8 cellular contexts compared by ENCODE assay signal in the genomic region with DNA sequence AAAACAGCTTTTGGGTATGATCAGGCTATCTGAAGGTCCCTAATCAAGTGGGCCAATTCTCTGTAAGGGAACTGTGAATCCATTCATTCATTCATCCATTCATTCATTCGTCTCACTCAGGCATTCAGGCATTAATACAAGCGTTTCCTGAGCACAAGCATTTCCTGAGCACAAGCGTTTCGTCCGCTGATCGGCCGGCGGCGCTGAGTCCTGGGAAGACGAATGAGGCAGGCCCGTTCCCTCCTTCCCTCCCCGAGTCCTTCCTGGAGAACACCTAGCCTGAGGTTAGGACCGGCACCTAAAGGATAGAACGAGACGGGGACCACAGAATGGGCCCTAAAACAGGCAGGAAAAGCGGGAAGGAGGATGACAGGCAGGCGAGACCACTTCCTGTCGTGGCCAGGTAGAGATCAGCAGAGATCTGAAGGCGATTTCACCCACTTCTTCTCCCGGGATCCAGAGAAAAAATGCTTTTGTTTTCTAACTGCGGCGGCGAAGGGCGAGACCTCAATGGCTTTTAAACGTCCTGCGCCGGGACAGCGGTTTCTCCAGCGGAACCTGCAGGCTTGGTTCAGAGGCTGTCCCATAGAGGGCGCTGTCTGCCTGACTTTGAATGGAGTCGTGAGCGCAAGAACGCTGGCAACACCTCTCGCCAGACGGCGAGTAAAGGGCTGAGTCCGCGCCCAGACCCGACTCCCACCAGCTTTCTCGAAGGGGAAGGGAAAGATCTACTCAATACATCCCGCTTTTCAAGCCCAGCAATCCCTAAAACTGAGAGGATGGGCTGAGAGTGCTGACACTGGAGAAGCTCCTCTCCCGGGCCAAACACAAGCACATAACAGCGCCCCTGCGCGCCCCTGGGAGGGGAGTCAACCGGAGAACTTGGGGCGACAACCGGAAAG. TPM values are rescaled to one million over a fixed set of nuclear protein-coding genes. Genes with fewer than 3 reads are reported as not detected.
DNase-seq lines count a peak whose midpoint lies in the region; ATAC-seq and TF ChIP-seq lines count a peak whose summit lies in the region.

No MANE protein-coding gene starts in this region.

- no peaks in the 10 kb centered on the region for H3K9me3 ChIP-seq in A673 (ENCODE audit: low read depth, low read length, poor library complexity, severe bottlenecking)
- peaks cover 9% of the 10 kb centered on the region for H3K9me3 ChIP-seq in adipocyte (ENCODE audit: control insufficient read depth, low read length)

- H3K27me3 ChIP-seq in A673 (replicated peaks; ENCODE audit: insufficient read depth, low read depth, low read length, poor library complexity) (peaks cover 99% of the 10 kb centered on the region), KMS-11 (ENCODE audit: insufficient read depth, low read depth) (no peaks in the 10 kb centered on the region), adipocyte (replicated peaks; ENCODE audit: control insufficient read depth, insufficient read depth, low read length) (peaks cover 57% of the 10 kb centered on the region)

- H3K9ac ChIP-seq in KMS-11 (no peak overlapping the region), adipocyte (ENCODE audit: low read length) (peak overlapping the region; percentile 25)

- no TSS peak for BruUV-seq in A673 (replicated peaks; lab: Mats Ljungman, UMichigan)

- H4K20me1 ChIP-seq in KMS-11 (ENCODE audit: insufficient read depth): no peaks in the 10 kb centered on the region

- no peaks in the 10 kb centered on the region for H3K79me2 ChIP-seq in KMS-11 (ENCODE audit: insufficient read depth, low read depth)

- CTCF ChIA-PET in A673 (lab: Charles Lee): interaction anchor here (1.0 to 1.5 kb wide), 3 partner anchors 21 to 297 kb away, joined by 3 to 6 read pairs (median 3); partner anchors contain the start of gene BUB3

- H3K36me3 ChIP-seq in A673 (ENCODE audit: insufficient read depth, low read length, poor library complexity, severe bottlenecking) (no peaks in the 10 kb centered on the region), KMS-11 (ENCODE audit: insufficient read depth) (no peaks in the 10 kb centered on the region), adipocyte (ENCODE audit: control insufficient read depth, insufficient read depth, low read length, severe bottlenecking) (no peaks in the 10 kb centered on the region)

- H3K4me1 ChIP-seq in A673 (ENCODE audit: insufficient read depth, low read length, poor library complexity, severe bottlenecking) (peaks cover 29% of the 10 kb centered on the region), KMS-11 (ENCODE audit: low read depth, poor library complexity, severe bottlenecking) (no peaks in the 10 kb centered on the region), adipocyte (ENCODE audit: control insufficient read depth, insufficient read depth, low read length) (peaks cover 16% of the 10 kb centered on the region)

- peak; percentile 95 for TF ChIP-seq CTCF in A673 (conservative IDR thresholded peaks at IDR 0.05; ENCODE audit: low read depth, low read length)
- peak; percentile 85 for TF ChIP-seq CTCF in KMS-11 (conservative IDR thresholded peaks at IDR 0.05; ENCODE audit: low read depth, low read length)

- peak overlapping the region; percentile 18; the same call in 1 of the 2 replicates for H3K4me2 ChIP-seq in KMS-11

- peak overlapping the region; percentile 44; the same call in 1 of the 2 replicates for H2AFZ ChIP-seq in KMS-11 (ENCODE audit: low read depth)

- intact Hi-C loops in A673 (cut with micrococcal nuclease; ENCODE audit: unreplicated experiment): loop anchor here (1.0 to 5.0 kb wide), 2 partner anchors 294 to 426 kb away; no protein-coding TSS in a partner anchor
- intact Hi-C loops in left ventricle myocardium superior (cut with micrococcal nuclease): loop anchor here (5.0 kb wide), 1 partner anchor 424 kb away; no protein-coding TSS in a partner anchor

- peak; percentile 65 for ATAC-seq in GM18511 (IDR thresholded peaks at IDR 0.05; ENCODE audit: unreplicated experiment)
- peak; percentile 90 for ATAC-seq in left ventricle myocardium superior

- H3K4me3 ChIP-seq in A673 (ENCODE audit: low read depth, low read length, poor library complexity, severe bottlenecking) (no peak overlapping the region), KMS-11 (IDR thresholded peaks at IDR 0.05; ENCODE audit: insufficient read depth, low read depth, low read length) (no peak overlapping the region), adipocyte (ENCODE audit: low read length) (peak overlapping the region; percentile 67)

- POLR2A ChIA-PET in A673 (lab: Charles Lee; ENCODE audit: low non-redundant PET): no interaction called here

- H3K27ac ChIP-seq in A673 (ENCODE audit: low read depth, low read length, poor library complexity, severe bottlenecking): no peak overlapping the region
- no peak overlapping the region for H3K27ac ChIP-seq in KMS-11

- DNase-seq in A673 (ENCODE audit: low spot score) (peak; percentile 89), SW480 (ENCODE audit: low spot score) (peak; percentile 76), adipocyte (ENCODE audit: low read depth) (peak; percentile 91), left ventricle myocardium superior (peak; percentile 87), pulmonary artery endothelial cell (ENCODE audit: low read depth, low spot score) (peak; percentile 26), ureter (ENCODE audit: low spot score) (peak; percentile 89)

RNA-seq across cellular contexts. Expression of gene HMX3, which starts 2.9 kb away (rescaled TPM):
- total RNA-seq in A673 (2021) (0.26 TPM in 1 of 2 replicates, not detected in the other), left ventricle myocardium superior (not detected), pulmonary artery endothelial cell (not detected in 2 replicates), ureter (not detected)

RNA-seq across cellular contexts. Expression of gene HMX2, which starts 15.1 kb away (rescaled TPM):
- total RNA-seq in A673 (2021): not detected in 2 replicates
- not detected for total RNA-seq in left ventricle myocardium superior
- not detected in 2 replicates for total RNA-seq in pulmonary artery endothelial cell
- total RNA-seq in ureter: not detected

RNA-seq across cellular contexts. Expression of gene BUB3, which starts 21.4 kb away (rescaled TPM):
- 196 and 207 TPM in 2 replicates for total RNA-seq in A673 (2021)
- total RNA-seq in left ventricle myocardium superior: 40.0 TPM
- total RNA-seq in pulmonary artery endothelial cell: 323 and 341 TPM in 2 replicates
- 72.5 TPM for total RNA-seq in ureter

Comparison
In these comparisons a context has a peak if more than half of its experiments do, and no peak if none do; other contexts are left out.
1. DNase-seq: peak in every context shown above with its lines; median percentile 91 in adipocyte; 89 in A673; 89 in ureter; 87 in left ventricle myocardium superior; 76 in SW480; 26 in pulmonary artery endothelial cell.